17 cellular contexts compared by ENCODE assay signal in the genomic region with DNA sequence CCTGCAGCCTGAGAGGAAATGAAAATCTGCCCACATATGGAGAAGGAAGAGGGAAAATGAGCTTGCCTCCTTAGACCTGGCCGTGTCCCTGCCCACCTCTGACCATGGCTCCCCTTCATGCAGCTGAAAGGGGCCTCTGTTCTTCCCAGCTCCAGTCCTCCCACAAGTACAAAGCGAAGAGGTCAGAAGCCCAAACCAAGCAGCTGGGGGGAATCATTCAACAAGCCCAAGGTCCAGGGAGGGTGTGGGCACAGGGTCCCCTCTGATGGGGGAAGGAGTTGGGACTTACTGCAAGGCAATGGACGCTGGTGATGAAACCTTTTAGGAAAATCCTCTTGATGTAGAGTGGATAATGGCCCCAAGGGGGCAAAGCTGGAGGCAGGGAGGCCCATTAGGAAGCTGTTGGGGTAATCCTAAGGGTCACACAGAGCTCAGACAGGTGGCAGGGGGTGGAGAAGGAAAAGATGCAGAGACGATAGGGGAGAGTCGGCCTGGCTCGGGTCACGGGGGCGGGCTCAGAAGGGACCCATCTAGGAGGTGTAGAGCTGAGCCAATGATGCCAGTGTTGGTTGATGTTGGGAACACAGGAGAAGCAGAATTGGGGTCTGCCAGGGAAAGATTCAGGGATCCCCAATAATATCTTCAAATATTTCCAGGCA. TPM values are rescaled to one million over a fixed set of nuclear protein-coding genes. Genes with fewer than 3 reads are reported as not detected.
"Had no signal": no experiment of that assay in that cellular context is flagged by ENCODE, and none has a peak within 500 bp of the region (broad histone marks: within the 10 kb centered on the region; RNA-seq: fewer than 3 reads in every experiment).

No MANE protein-coding gene starts in this region.

- H3K36me3 Mint-ChIP-seq: activated CD4-positive, alpha-beta memory T cell treated with anti-CD3 and anti-CD28 coated beads for 36 hours; mesothelial cell of epicardium; neural progenitor cell had no signal

- H3K27me3 Mint-ChIP-seq: activated CD4-positive, alpha-beta memory T cell treated with anti-CD3 and anti-CD28 coated beads for 36 hours had no signal

- H3K4me1 ChIP-seq: colonic mucosa, gastrocnemius medialis, neural progenitor cell, parathyroid adenoma, thyroid gland, vagina had no signal

- H3K4me3 Mint-ChIP-seq: activated CD4-positive, alpha-beta memory T cell treated with anti-CD3 and anti-CD28 coated beads for 36 hours; activated T-helper 1 cell treated with anti-CD3 and anti-CD28 coated beads, Interleukin-12 subunit alpha, Interleukin-12 subunit beta, Interleukin-2, Interleukin-4 antibody, amounts not matched to agents 30 ng/mL and 10 ng/mL and 1 ng/mL, durations not matched to agents 14 hours and 24 hours and 36 hours; mesothelial cell of epicardium; neural progenitor cell; T-helper 2 cell treated with Interferon-gamma antibody and Interleukin-4, amounts not matched to agents 5 μg/mL and 100 μg/mL, for 36 hours had no signal

- H3K9me3 ChIP-seq: colonic mucosa, thyroid gland had no signal

- H3K27me3 ChIP-seq: cardiac muscle cell, colonic mucosa, gastrocnemius medialis, thyroid gland, vagina had no signal

- H3K4me3 ChIP-seq: cardiac muscle cell, colonic mucosa, gastrocnemius medialis, neural progenitor cell, skin epidermis, thyroid gland, vagina had no signal

- H3K9me3 Mint-ChIP-seq: activated T-helper 1 cell treated with anti-CD3 and anti-CD28 coated beads, Interleukin-12 subunit alpha, Interleukin-12 subunit beta, Interleukin-2, Interleukin-4 antibody, amounts not matched to agents 30 ng/mL and 10 ng/mL and 1 ng/mL, durations not matched to agents 14 hours and 24 hours and 36 hours had no signal

- ATAC-seq: gastrocnemius medialis had no signal

- H3K27ac Mint-ChIP-seq: activated CD4-positive, alpha-beta memory T cell treated with anti-CD3 and anti-CD28 coated beads for 36 hours; activated T-helper 1 cell treated with anti-CD3 and anti-CD28 coated beads, Interleukin-12 subunit alpha, Interleukin-12 subunit beta, Interleukin-2, Interleukin-4 antibody, amounts not matched to agents 30 ng/mL and 10 ng/mL and 1 ng/mL, durations not matched to agents 14 hours and 24 hours and 36 hours; mesothelial cell of epicardium; neural progenitor cell; T-helper 2 cell treated with Interferon-gamma antibody and Interleukin-4, amounts not matched to agents 5 μg/mL and 100 μg/mL, for 36 hours had no signal

- DNase-seq: activated CD4-positive, alpha-beta memory T cell treated with anti-CD3 and anti-CD28 coated beads for 36 hours; colonic mucosa; effector CD4-positive, alpha-beta T cell; gastrocnemius medialis; kidney glomerular epithelial cell; retina; thyroid gland had no signal

- H3K27ac ChIP-seq: cardiac muscle cell, colonic mucosa, gastrocnemius medialis, neural progenitor cell, parathyroid adenoma, skin epidermis, thyroid gland, vagina had no signal

- H3K36me3 ChIP-seq: cardiac muscle cell, colonic mucosa, gastrocnemius medialis, neural progenitor cell, thyroid gland, vagina had no signal

- H3K4me1 Mint-ChIP-seq: mesothelial cell of epicardium, neural progenitor cell had no signal

RNA-seq across cellular contexts. Expression of a gene that starts 16.1 kb away (rescaled TPM):
- total RNA-seq: activated T-helper 1 cell treated with anti-CD3 and anti-CD28 coated beads, Interleukin-12 subunit alpha, Interleukin-12 subunit beta, Interleukin-2, Interleukin-4 antibody, amounts not matched to agents 30 ng/mL and 10 ng/mL and 1 ng/mL, durations not matched to agents 14 hours and 24 hours and 36 hours; endothelial cell of umbilical vein; vagina had no signal
- polyA plus RNA-seq: fibroblast of lung had no signal
